In genomic region chr2:220744861-220745260, GRCh38 we compare ENCODE assay signal across 19 cellular contexts.
DNase-seq lines count a peak whose midpoint lies in the region; ATAC-seq, FAIRE-seq and TF ChIP-seq lines count a peak whose summit lies in the region.
"Had no signal": no experiment of that assay in that cellular context is flagged by ENCODE, and none has a peak within 500 bp of the region (broad histone marks: within the 10 kb centered on the region; RNA-seq: fewer than 3 reads in every experiment).

No MANE protein-coding gene starts in this region.

- CTCF ChIA-PET in IMR-90 (lab: Yijun Ruan, JAX) = interaction anchor here (0.7 kb wide), 1 partner anchor 9 kb away, joined by 3 read pairs; no protein-coding TSS in a partner anchor

- no TSS peak for BruUV-seq in IMR-90 (replicated peaks; lab: Mats Ljungman, UMichigan)

- no peak overlapping the region for H3K14ac ChIP-seq in IMR-90 (replicated peaks; ENCODE audit: low read depth, low read length)

- no peaks in the 10 kb centered on the region for H3K79me1 ChIP-seq in IMR-90 (ENCODE audit: low read depth in 1 of 2, low read length in 2 of 2)

- H3K4ac ChIP-seq in IMR-90 (ENCODE audit: low read depth, low read length) = no peak overlapping the region

- no CpG with 5 or more reads among the region's 2 CpGs for WGBS in IMR-90 (ENCODE audit: extremely low coverage in 2 of 2, insufficient read length in 1 of 2), 2 experiments

- no peak for TF ChIP-seq CTCF in AG09319 (IDR thresholded peaks at IDR 0.05; ENCODE audit: low read depth, low read length)
- no peak for TF ChIP-seq CTCF in IMR-90 (conservative IDR thresholded peaks at IDR 0.05; ENCODE audit: low read depth, low read length)
- no peak for TF ChIP-seq CTCF in bronchial epithelial cell (IDR thresholded peaks at IDR 0.05; ENCODE audit: insufficient read depth, low read length, severe bottlenecking)

- in situ Hi-C loops in IMR-90 (cut with MboI; ENCODE audit: low sequenced_read_pairs) = no loop called here

- H3K9me3 ChIP-seq in IMR-90 (ENCODE audit: control insufficient read depth, insufficient read depth, low read length) = no peaks in the 10 kb centered on the region
- H3K9me3 ChIP-seq: BE2C, HAP-1 had no signal

- no peak overlapping the region for H4K8ac ChIP-seq in IMR-90 (ENCODE audit: low read depth in 2 of 2, low read length in 2 of 2)

- FAIRE-seq in bronchial epithelial cell (lab: Jason Lieb, UNC) = no peak
- FAIRE-seq: HepG2, HTR-8/SVneo had no signal

- H3K27ac ChIP-seq in IMR-90 (ENCODE audit: insufficient read depth, low read length) = peak overlapping the region; percentile 50; the same call in 1 of the 2 replicates
- H3K27ac ChIP-seq: C4-2B had no signal

- peak; percentile 89 for ATAC-seq in IMR-90 (ENCODE audit: low read depth)
- ATAC-seq: HepG2 had no signal

- no peak overlapping the region for H3K56ac ChIP-seq in IMR-90 (ENCODE audit: extremely low read depth, insufficient read depth, low read length)

- dilution Hi-C loops in IMR-90 (cut with HindIII; ENCODE audit: low sequenced_read_pairs, unreplicated experiment) = no loop called here

- no peak for TF ChIP-seq POLR2A in IMR-90 (IDR thresholded peaks at IDR 0.05; ENCODE audit: low read depth, low read length)

- no peak overlapping the region for H3K4me2 ChIP-seq in IMR-90 (ENCODE audit: low read depth, low read length)

- no peak overlapping the region for H3K18ac ChIP-seq in IMR-90 (ENCODE audit: low read depth, low read length)

- peak; percentile 35 for DNase-seq in AG09319 (ENCODE audit: extremely low read depth, low read depth)
- DNase-seq in IMR-90 = peak; percentile 52
- peak; percentile 23 for DNase-seq in bronchial epithelial cell (ENCODE audit: low read depth)
- DNase-seq in iris pigment epithelial cell (ENCODE audit: low read depth) = peak; percentile 18
- DNase-seq in OCI-M1 (lab: John Stamatoyannopoulos, UW) = no peak
- DNase-seq in DMS 273 treated with DMSO at 0.1 percent for 48 hours (lab: John Stamatoyannopoulos, UW) = no peak
- DNase-seq in GM19240 (ENCODE audit: insufficient read length, low spot score) = no peak
- DNase-seq: 8988T, ACHN, BE2C, DMS153, DMS79 treated with DMSO at 0.1 percent for 48 hours, GF-D8, GOT3, HFFc6 had no signal

- H3K36me3 ChIP-seq in IMR-90 (ENCODE audit: control insufficient read depth, insufficient read depth, low read length) (no peaks in the 10 kb centered on the region), bronchial epithelial cell (ENCODE audit: control insufficient read depth, insufficient read depth, low read length) (no peaks in the 10 kb centered on the region)
- H3K36me3 ChIP-seq: BE2C, HAP-1 had no signal

- H3K9me1 ChIP-seq in IMR-90 (ENCODE audit: insufficient read depth, low read length) = 0 out of 2 replicates have a peak, but pooled peaks cover 4% of the 10 kb centered on the region

- no peak overlapping the region for H2AFZ ChIP-seq in IMR-90 (replicated peaks; ENCODE audit: low read length, poor library complexity)

- H3K4me3 ChIP-seq in IMR-90 (ENCODE audit: insufficient read depth, low read depth, low read length) (no peak overlapping the region), bronchial epithelial cell (ENCODE audit: low read depth, low read length) (no peak overlapping the region)
- H3K4me3 ChIP-seq: HAP-1 had no signal

- POLR2A ChIA-PET in IMR-90 (lab: Charles Lee; ENCODE audit: unreplicated experiment) = no interaction called here

- no peak overlapping the region for H2BK120ac ChIP-seq in IMR-90 (ENCODE audit: low read depth, low read length)

- H3K9ac ChIP-seq in IMR-90 (ENCODE audit: low read depth, low read length) = no peak overlapping the region

- H2BK5ac ChIP-seq in IMR-90 (ENCODE audit: low read depth, low read length, poor library complexity, severe bottlenecking) = no peak overlapping the region

- no peak overlapping the region for H2AK9ac ChIP-seq in IMR-90 (replicated peaks; ENCODE audit: low read depth, low read length, poor library complexity)

- no peak overlapping the region for H4K91ac ChIP-seq in IMR-90 (ENCODE audit: insufficient read depth, low read depth, low read length)

- H3K4me1 ChIP-seq in IMR-90 (ENCODE audit: control insufficient read depth, insufficient read depth, low read length) = peaks cover 8% of the 10 kb centered on the region; the same call in 1 of the 2 replicates
- H3K4me1 ChIP-seq: BE2C, HAP-1 had no signal

- H2BK20ac ChIP-seq in IMR-90 (ENCODE audit: low read depth, low read length) = no peak overlapping the region

- H2AK5ac ChIP-seq in IMR-90 (ENCODE audit: low read depth, low read length) = no peak overlapping the region

- no peak overlapping the region for H2BK15ac ChIP-seq in IMR-90 (ENCODE audit: low read depth, low read length)

- H4K5ac ChIP-seq in IMR-90 (ENCODE audit: low read depth, low read length) = no peak overlapping the region

- H4K20me1 ChIP-seq in IMR-90 (ENCODE audit: insufficient read depth, low read length) = no peaks in the 10 kb centered on the region

- no peak overlapping the region for H3K23ac ChIP-seq in IMR-90 (ENCODE audit: low read depth, low read length)

- no peak for TF ChIP-seq RAD21 in IMR-90 (IDR thresholded peaks at IDR 0.05; ENCODE audit: low read length)

- H3K27me3 ChIP-seq in IMR-90 (ENCODE audit: control insufficient read depth, insufficient read depth, low read length) (no peaks in the 10 kb centered on the region), bronchial epithelial cell (ENCODE audit: control insufficient read depth, insufficient read depth, low read length) (no peaks in the 10 kb centered on the region)
- H3K27me3 ChIP-seq: BE2C had no signal

- intact Hi-C loops in IMR-90 (cut with micrococcal nuclease) = no loop called here

TF ChIP-seq in IMR-90, 13 proteins besides CTCF, POLR2A, EP300 and RAD21:
- TF ChIP-seq NFE2L2 (IDR thresholded peaks at IDR 0.05; ENCODE audit: low read depth, low read length) (no peak), USF2 (IDR thresholded peaks at IDR 0.05; ENCODE audit: low read depth, low read length) (no peak), FOS (IDR thresholded peaks at IDR 0.05; ENCODE audit: low read depth, low read length) (peak; percentile 44; the same call in 1 of the 2 replicates)
TF ChIP-seq in IMR-90: peak in this region for 1.

Comparison
In these comparisons a context has a peak if more than half of its experiments do, and no peak if none do; other contexts are left out.
1. DNase-seq: peak in AG09319 (single experiment), IMR-90 (single experiment), bronchial epithelial cell (single experiment) and iris pigment epithelial cell (single experiment); none in OCI-M1 (single experiment), DMS 273 treated with DMSO at 0.1 percent for 48 hours (single experiment) and GM19240 (single experiment).